In the genomic region with DNA sequence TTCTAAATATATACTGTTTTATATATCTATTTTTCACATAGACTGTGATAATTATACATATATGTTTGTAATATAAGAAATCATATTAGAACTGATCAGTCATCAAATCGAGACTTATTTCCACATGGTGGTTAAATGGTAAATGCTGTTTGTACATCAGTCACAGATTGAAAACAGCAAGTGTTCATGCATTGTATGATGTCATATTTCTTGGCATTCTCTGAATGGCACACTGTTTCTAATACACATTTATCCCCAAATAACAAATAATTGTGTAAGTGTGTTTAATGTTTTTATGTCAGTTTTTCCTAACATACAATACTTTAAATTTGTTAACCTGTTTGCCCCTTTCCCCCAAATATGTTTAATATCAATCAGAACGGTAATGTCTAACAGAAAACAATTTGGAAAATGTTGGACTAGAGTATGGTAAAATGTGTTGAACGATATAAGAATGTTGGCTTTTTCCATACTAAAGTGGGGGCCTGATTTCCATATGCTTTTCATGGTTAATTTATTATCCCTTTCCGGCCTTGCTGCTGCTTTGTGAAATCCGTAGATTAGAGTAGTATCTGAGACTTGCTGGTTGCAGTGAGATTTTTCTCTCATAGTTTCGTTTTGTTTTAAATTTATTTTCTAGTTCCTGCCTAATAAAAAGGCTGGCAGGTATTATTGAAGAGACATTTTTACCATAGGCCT, we compare ENCODE assay signal across 1 cellular context.
TF ChIP-seq lines count a peak whose summit lies in the region.

No MANE protein-coding gene starts in this region.

TF ChIP-seq in K562, 482 proteins besides CTCF, POLR2A, EP300 and RAD21:
- TF ChIP-seq, protein P1, sequence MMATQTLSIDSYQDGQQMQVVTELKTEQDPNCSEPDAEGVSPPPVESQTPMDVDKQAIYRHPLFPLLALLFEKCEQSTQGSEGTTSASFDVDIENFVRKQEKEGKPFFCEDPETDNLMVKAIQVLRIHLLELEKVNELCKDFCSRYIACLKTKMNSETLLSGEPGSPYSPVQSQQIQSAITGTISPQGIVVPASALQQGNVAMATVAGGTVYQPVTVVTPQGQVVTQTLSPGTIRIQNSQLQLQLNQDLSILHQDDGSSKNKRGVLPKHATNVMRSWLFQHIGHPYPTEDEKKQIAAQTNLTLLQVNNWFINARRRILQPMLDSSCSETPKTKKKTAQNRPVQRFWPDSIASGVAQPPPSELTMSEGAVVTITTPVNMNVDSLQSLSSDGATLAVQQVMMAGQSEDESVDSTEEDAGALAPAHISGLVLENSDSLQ (IDR thresholded peaks at IDR 0.05) = no peak
- TF ChIP-seq ZNF280B (CRISPR knock-in tag; IDR thresholded peaks at IDR 0.05) (no peak), RBFOX2 (IDR thresholded peaks at IDR 0.05; ENCODE audit: low read depth, low read length) (no peak), CBX3 (IDR thresholded peaks at IDR 0.05; ENCODE audit: borderline replicate concordance in 1 of 2, low read length in 2 of 2) (no peak), ZFPM2 (CRISPR knock-in tag; IDR thresholded peaks at IDR 0.05) (no peak), DNMT1 (IDR thresholded peaks at IDR 0.05) (no peak), TSC22D4 (tag; IDR thresholded peaks at IDR 0.05) (no peak), ZNF324 (CRISPR knock-in tag; IDR thresholded peaks at IDR 0.05) (no peak), TEAD4 (IDR thresholded peaks at IDR 0.05; ENCODE audit: low read length) (0 out of 2 replicates have a peak, but pooled peaks have one; percentile 5), TEAD4 (CRISPR knock-in tag; IDR thresholded peaks at IDR 0.05; ENCODE audit: borderline replicate concordance) (no peak), ATF3 (IDR thresholded peaks at IDR 0.05) (peak; percentile 73), ATF3 (CRISPR knock-in tag; conservative IDR thresholded peaks at IDR 0.05) (no peak), NCOA6 (IDR thresholded peaks at IDR 0.05) (no peak), MYNN (IDR thresholded peaks at IDR 0.05) (no peak), MYNN (CRISPR knock-in tag; IDR thresholded peaks at IDR 0.05) (no peak), ZBED1 (IDR thresholded peaks at IDR 0.05) (no peak), ZNF551 (CRISPR knock-in tag; IDR thresholded peaks at IDR 0.05) (no peak), ZNF668 (CRISPR knock-in tag; IDR thresholded peaks at IDR 0.05) (no peak), PHB2 (IDR thresholded peaks at IDR 0.05; ENCODE audit: low read depth) (no peak), MNT (conservative IDR thresholded peaks at IDR 0.05) (0 out of 4 replicates have a peak, but pooled peaks of 1 of the 2 experiments have one; percentile 9), ZNF740 (CRISPR knock-in tag; IDR thresholded peaks at IDR 0.05) (no peak), ZNF740 (tag; IDR thresholded peaks at IDR 0.05) (no peak), CBFA2T3 (IDR thresholded peaks at IDR 0.05) (peak; percentile 37), RBM22 (IDR thresholded peaks at IDR 0.05; ENCODE audit: low read depth, low read length, poor library complexity, severe bottlenecking) (no peak), XRCC4 (IDR thresholded peaks at IDR 0.05; ENCODE audit: extremely low read depth, insufficient read depth, insufficient read length) (no peak), ZNF592 (IDR thresholded peaks at IDR 0.05) (peak; percentile 17; the same call in 1 of the 2 replicates), ETV1 (tag; conservative IDR thresholded peaks at IDR 0.05; ENCODE audit: low read depth) (peak; percentile 44; the same call in 1 of the 2 replicates), XRCC5 (IDR thresholded peaks at IDR 0.05; ENCODE audit: low read depth, low read length) (no peak), PHF8 (IDR thresholded peaks at IDR 0.05; ENCODE audit: borderline replicate concordance, low read length) (no peak), SIX5 (IDR thresholded peaks at IDR 0.05; ENCODE audit: borderline replicate concordance in 1 of 2, insufficient read depth in 1 of 2, low read depth in 1 of 2, low read length in 2 of 2) (no peak), ZNF561 (CRISPR knock-in tag; conservative IDR thresholded peaks at IDR 0.05) (no peak), CBX1 (IDR thresholded peaks at IDR 0.05; ENCODE audit: low read depth) (no peak), NFATC3 (IDR thresholded peaks at IDR 0.05) (no peak), ATF7 (IDR thresholded peaks at IDR 0.05) (peak; percentile 52; the same call in 1 of the 2 replicates), MEIS2 (IDR thresholded peaks at IDR 0.05; ENCODE audit: partially characterized antibody) (peak; percentile 33), ARID3A (IDR thresholded peaks at IDR 0.05; ENCODE audit: borderline replicate concordance, low read depth, low read length) (no peak), BMI1 (IDR thresholded peaks at IDR 0.05; ENCODE audit: low read length) (no peak), RFX1 (IDR thresholded peaks at IDR 0.05) (no peak), U2AF2 (optimal IDR thresholded peaks at IDR 0.05; ENCODE audit: low read depth, low read length) (no peak)
- TF ChIP-seq, protein P2, sequence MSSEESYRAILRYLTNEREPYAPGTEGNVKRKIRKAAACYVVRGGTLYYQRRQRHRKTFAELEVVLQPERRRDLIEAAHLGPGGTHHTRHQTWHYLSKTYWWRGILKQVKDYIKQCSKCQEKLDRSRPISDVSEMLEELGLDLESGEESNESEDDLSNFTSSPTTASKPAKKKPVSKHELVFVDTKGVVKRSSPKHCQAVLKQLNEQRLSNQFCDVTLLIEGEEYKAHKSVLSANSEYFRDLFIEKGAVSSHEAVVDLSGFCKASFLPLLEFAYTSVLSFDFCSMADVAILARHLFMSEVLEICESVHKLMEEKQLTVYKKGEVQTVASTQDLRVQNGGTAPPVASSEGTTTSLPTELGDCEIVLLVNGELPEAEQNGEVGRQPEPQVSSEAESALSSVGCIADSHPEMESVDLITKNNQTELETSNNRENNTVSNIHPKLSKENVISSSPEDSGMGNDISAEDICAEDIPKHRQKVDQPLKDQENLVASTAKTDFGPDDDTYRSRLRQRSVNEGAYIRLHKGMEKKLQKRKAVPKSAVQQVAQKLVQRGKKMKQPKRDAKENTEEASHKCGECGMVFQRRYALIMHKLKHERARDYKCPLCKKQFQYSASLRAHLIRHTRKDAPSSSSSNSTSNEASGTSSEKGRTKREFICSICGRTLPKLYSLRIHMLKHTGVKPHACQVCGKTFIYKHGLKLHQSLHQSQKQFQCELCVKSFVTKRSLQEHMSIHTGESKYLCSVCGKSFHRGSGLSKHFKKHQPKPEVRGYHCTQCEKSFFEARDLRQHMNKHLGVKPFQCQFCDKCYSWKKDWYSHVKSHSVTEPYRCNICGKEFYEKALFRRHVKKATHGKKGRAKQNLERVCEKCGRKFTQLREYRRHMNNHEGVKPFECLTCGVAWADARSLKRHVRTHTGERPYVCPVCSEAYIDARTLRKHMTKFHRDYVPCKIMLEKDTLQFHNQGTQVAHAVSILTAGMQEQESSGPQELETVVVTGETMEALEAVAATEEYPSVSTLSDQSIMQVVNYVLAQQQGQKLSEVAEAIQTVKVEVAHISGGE (CRISPR knock-in tag; IDR thresholded peaks at IDR 0.05) = 0 out of 6 replicates have a peak, but pooled peaks of 1 of the 3 experiments have one; percentile 9
TF ChIP-seq in K562: peak in this region for 9.
